Comparison of ENCODE assay signal across 12 cellular contexts in the genomic region with DNA sequence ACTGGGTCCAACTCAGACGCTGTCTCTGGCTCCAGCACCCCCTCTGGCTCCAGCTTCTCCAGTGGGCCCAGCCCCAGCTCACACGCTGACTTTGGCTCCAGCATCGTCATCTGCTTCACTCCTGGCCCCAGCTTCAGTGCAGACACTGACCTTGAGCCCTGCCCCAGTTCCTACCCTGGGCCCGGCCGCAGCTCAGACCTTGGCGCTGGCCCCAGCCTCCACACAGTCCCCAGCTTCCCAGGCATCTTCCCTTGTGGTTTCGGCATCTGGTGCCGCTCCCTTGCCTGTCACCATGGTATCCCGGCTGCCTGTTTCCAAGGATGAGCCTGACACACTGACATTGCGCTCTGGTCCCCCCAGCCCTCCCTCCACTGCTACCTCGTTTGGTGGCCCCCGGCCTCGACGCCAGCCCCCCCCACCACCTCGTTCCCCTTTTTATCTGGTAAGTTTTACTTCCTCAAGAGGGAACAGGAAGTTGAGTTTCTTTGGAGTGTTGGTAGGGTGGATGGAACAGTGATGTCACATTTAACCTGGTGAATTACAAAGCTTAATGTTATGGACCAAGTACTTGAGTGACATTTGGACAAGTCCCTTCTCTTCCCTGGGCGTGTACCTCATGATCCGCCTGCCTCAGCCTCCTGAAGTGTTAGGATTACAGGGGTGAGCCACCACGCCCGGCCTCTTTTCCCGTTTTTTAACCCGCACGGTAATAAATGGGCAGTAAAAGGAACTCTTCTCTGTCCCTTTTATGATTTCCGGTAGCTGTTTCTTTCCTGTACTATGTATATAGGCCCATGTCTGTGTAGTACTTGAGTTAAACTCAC. TPM values are rescaled to one million over a fixed set of nuclear protein-coding genes. Genes with fewer than 3 reads are reported as not detected.
A peak's percentile ranks its signal among the peaks of the same experiment; 100 is the strongest.
DNase-seq lines count a peak whose midpoint lies in the region; ATAC-seq and TF ChIP-seq lines count a peak whose summit lies in the region.
"Had no signal": no experiment of that assay in that cellular context is flagged by ENCODE, and none has a peak within 500 bp of the region (broad histone marks: within the 10 kb centered on the region; RNA-seq: fewer than 3 reads in every experiment).

No MANE protein-coding gene starts in this region.

- no peak for TF ChIP-seq CTCF in CD4-positive, alpha-beta T cell (IDR thresholded peaks at IDR 0.05)
- no peak for TF ChIP-seq CTCF in OCI-LY3 (IDR thresholded peaks at IDR 0.05; ENCODE audit: low read depth, low read length)
- no peak for TF ChIP-seq CTCF in gastroesophageal sphincter (IDR thresholded peaks at IDR 0.05)
- TF ChIP-seq CTCF in ovary (IDR thresholded peaks at IDR 0.05), result no peak

- no peak overlapping the region for H3K27ac ChIP-seq in CD4-positive, alpha-beta T cell (ENCODE audit: low read depth, low read length)
- H3K27ac ChIP-seq in OCI-LY3 (ENCODE audit: low read length), result 0 out of 2 replicates have a peak overlapping the region, but pooled peaks have one; percentile 4
- H3K27ac ChIP-seq in gastroesophageal sphincter, result peak overlapping the region in 2 of 4 donors; percentile 14 to 16
- H3K27ac ChIP-seq in ovary, result no peak overlapping the region
- H3K27ac ChIP-seq: prostate gland had no signal

- H4K20me1 ChIP-seq in OCI-LY3 (ENCODE audit: insufficient read depth, low read length), result no peaks in the 10 kb centered on the region; the same call in 1 of the 2 replicates

- H3K9ac ChIP-seq in OCI-LY3 (ENCODE audit: low read length), result no peak overlapping the region

- POLR2A ChIA-PET in CD4-positive, alpha-beta T cell (lab: Charles Lee), result interaction anchor here (0.9 to 1.1 kb wide), 2 partner anchors 22 to 90 kb away, joined by 3 to 4 read pairs; no protein-coding TSS in a partner anchor

- no peak for TF ChIP-seq EP300 in gastroesophageal sphincter (IDR thresholded peaks at IDR 0.05)
- no peak for TF ChIP-seq EP300 in ovary (IDR thresholded peaks at IDR 0.05)

- in situ Hi-C loops in ACHN (cut with HindIII; ENCODE audit: low pct_ligation_motif_present, low pct_unique_long_range_greater_than_20kb, low sequenced_read_pairs), result no loop called here

- no peak overlapping the region for H3K4me3 ChIP-seq in OCI-LY3 (ENCODE audit: low read length)
- H3K4me3 ChIP-seq in gastroesophageal sphincter, result no peak overlapping the region
- H3K4me3 ChIP-seq in ovary, result no peak overlapping the region
- H3K4me3 ChIP-seq: prostate gland had no signal

- ATAC-seq in CD4-positive, alpha-beta T cell (ENCODE audit: poor library complexity), result no peak
- peak; percentile 57 for ATAC-seq in gastroesophageal sphincter

- H3K4me1 ChIP-seq in OCI-LY3 (ENCODE audit: low read length) (peaks cover 7% of the 10 kb centered on the region), gastroesophageal sphincter (no peaks in the 10 kb centered on the region), ovary (ENCODE audit: insufficient read depth) (no peaks in the 10 kb centered on the region)
- H3K4me1 ChIP-seq: prostate gland had no signal

- H2AFZ ChIP-seq in OCI-LY3 (ENCODE audit: low read depth, low read length), result no peak overlapping the region

- intact Hi-C loops in CD4-positive, alpha-beta T cell (cut with DNase I, micrococcal nuclease), result no loop called here
- intact Hi-C loops in ovary (cut with DNase I), result loop anchor here in 2 of 4 donors (10.0 kb wide), 2 partner anchors 60 to 590 kb away; partner anchors contain the start of gene ZNF629 (in 1 of the 2)

- no peak for DNase-seq in CD4-positive, alpha-beta T cell
- DNase-seq in ovary (peak; percentile 48 to 83 (median 71)), ACHN (no peak), NCI-H524 (lab: John Stamatoyannopoulos, UW) (no peak), NCI-H1694 (lab: John Stamatoyannopoulos, UW) (no peak), HPDE6-E6E7 (ENCODE audit: extremely low spot score) (no peak)
- DNase-seq: activated CD4-positive, alpha-beta T cell treated with anti-CD3 and anti-CD28 coated beads, Interleukin-2, amount 10 ng/mL, durations not matched to agents 7 days and 5 days; DMS 273 treated with DMSO at 0.1 percent for 48 hours; NCI-H2029 had no signal

- H3K9me3 Mint-ChIP-seq in CD4-positive, alpha-beta T cell, result no peaks in the 10 kb centered on the region
- H3K9me3 Mint-ChIP-seq: activated CD4-positive, alpha-beta T cell treated with anti-CD3 and anti-CD28 coated beads, Interleukin-2, amount 10 ng/mL, durations not matched to agents 7 days and 5 days had no signal

- H3K27me3 ChIP-seq in CD4-positive, alpha-beta T cell (ENCODE audit: control insufficient read depth, insufficient read depth, low read length), result no peaks in the 10 kb centered on the region
- no peaks in the 10 kb centered on the region for H3K27me3 ChIP-seq in OCI-LY3 (ENCODE audit: low read depth, low read length)
- no peaks in the 10 kb centered on the region for H3K27me3 ChIP-seq in gastroesophageal sphincter
- H3K27me3 ChIP-seq in ovary, result no peaks in the 10 kb centered on the region

- H3K36me3 ChIP-seq in OCI-LY3 (replicated peaks; ENCODE audit: low read depth, low read length), result peaks cover 79% of the 10 kb centered on the region
- H3K36me3 ChIP-seq in gastroesophageal sphincter, result peaks cover 0 to 95% of the 10 kb centered on the region in 2 donors
- peaks cover 2% of the 10 kb centered on the region for H3K36me3 ChIP-seq in ovary

- CTCF ChIA-PET in CD4-positive, alpha-beta T cell (lab: Charles Lee), result no interaction called here

- WGBS in gastroesophageal sphincter (ENCODE audit: low coverage in 1 of 2), 2 donors, result 76 to 78% methylated on average over 10 to 15 of the region's 23 CpGs
- 45 to 61% (median 50%) methylated on average over 23 of the region's 23 CpGs for WGBS in ovary, 3 donors

- no peak overlapping the region for H3K4me3 Mint-ChIP-seq in CD4-positive, alpha-beta T cell
- H3K4me3 Mint-ChIP-seq: activated CD4-positive, alpha-beta T cell treated with anti-CD3 and anti-CD28 coated beads, Interleukin-2, amount 10 ng/mL, durations not matched to agents 7 days and 5 days had no signal

- peak overlapping the region; percentile 18 for H3K27ac Mint-ChIP-seq in CD4-positive, alpha-beta T cell

- H3K9me3 ChIP-seq in CD4-positive, alpha-beta T cell (ENCODE audit: control insufficient read depth, low read length), result no peaks in the 10 kb centered on the region
- H3K9me3 ChIP-seq in OCI-LY3 (ENCODE audit: insufficient read depth, low read length) (no peaks in the 10 kb centered on the region), gastroesophageal sphincter (no peaks in the 10 kb centered on the region), ovary (no peaks in the 10 kb centered on the region)
- H3K9me3 ChIP-seq: prostate gland had no signal

- H3K4me1 Mint-ChIP-seq in CD4-positive, alpha-beta T cell (ENCODE audit: low read depth), result peaks cover 5% of the 10 kb centered on the region

- peaks cover 40% of the 10 kb centered on the region for H3K79me2 ChIP-seq in OCI-LY3 (ENCODE audit: low read length)

- H3K27me3 Mint-ChIP-seq in CD4-positive, alpha-beta T cell, result no peaks in the 10 kb centered on the region
- H3K27me3 Mint-ChIP-seq: activated CD4-positive, alpha-beta T cell treated with anti-CD3 and anti-CD28 coated beads, Interleukin-2, amount 10 ng/mL, durations not matched to agents 7 days and 5 days had no signal

- no peak overlapping the region for H3K4me2 ChIP-seq in OCI-LY3 (ENCODE audit: low read length)

- peaks cover 93% of the 10 kb centered on the region for H3K36me3 Mint-ChIP-seq in CD4-positive, alpha-beta T cell (ENCODE audit: low read depth)

- no peak for TF ChIP-seq POLR2A in gastroesophageal sphincter (IDR thresholded peaks at IDR 0.05)
- no peak for TF ChIP-seq POLR2A in ovary (IDR thresholded peaks at IDR 0.05)

RNA-seq across cellular contexts. Expression of gene PHKG2, which starts 23.4 kb away (rescaled TPM):
- 10 to 100 TPM; 24.8 to 25.2 TPM for total RNA-seq in CD4-positive, alpha-beta T cell
- total RNA-seq in gastroesophageal sphincter (10 to 100 TPM; 19.4 to 29.0 (median 23.4) TPM), ovary (10 to 100 TPM; 14.2 to 41.6 (median 21.0) TPM)
- 10 to 100 TPM; 13.1 to 20.6 TPM for polyA plus RNA-seq in ovary

RNA-seq across cellular contexts. Expression of gene SRCAP, which starts 25.9 kb away (rescaled TPM):
- total RNA-seq in CD4-positive, alpha-beta T cell, result 10 to 100 TPM; 59.5 to 60.1 TPM
- 10 to 100 TPM; 20.6 to 57.4 (median 36.0) TPM for total RNA-seq in gastroesophageal sphincter
- total RNA-seq in ovary, result 10 to 100 TPM; 11.4 to 73.1 (median 55.1) TPM
- polyA plus RNA-seq in ovary, result 10 to 100 TPM; 13.5 to 20.9 TPM

RNA-seq across cellular contexts. Expression of gene CFAP119, which starts 37.0 kb away (rescaled TPM):
- 1 to 10 TPM; 1.7 to 2.2 TPM for total RNA-seq in CD4-positive, alpha-beta T cell
- total RNA-seq in gastroesophageal sphincter, result 1 to 10 TPM in 2 of 4 donors, not detected in 2; 1.3 to 1.9 TPM
- total RNA-seq in ovary, result 10 to 100 TPM in 1 of 7 donors, 1 to 10 TPM in 6; 1.2 to 27.0 (median 5.1) TPM
- 1 to 10 TPM; 2.1 to 4.6 TPM for polyA plus RNA-seq in ovary

RNA-seq across cellular contexts. Expression of gene RNF40, which starts 37.3 kb away (rescaled TPM):
- 10 to 100 TPM; 63.0 to 65.2 TPM for total RNA-seq in CD4-positive, alpha-beta T cell
- total RNA-seq in gastroesophageal sphincter (100 to 1,000 TPM in 1 of 4 donors, 10 to 100 TPM in 3; 76.4 to 108 (median 80.6) TPM), ovary (100 to 1,000 TPM in 3 of 7 donors, 10 to 100 TPM in 4; 74.4 to 143 (median 94.3) TPM)
- polyA plus RNA-seq in ovary, result 100 to 1,000 TPM in 1 of 2 donors, 10 to 100 TPM in 1; 67.2 to 110 TPM

Comparison
In these comparisons a context has a peak if more than half of its experiments do, and no peak if none do; other contexts are left out.
1. DNase-seq: peak in ovary (5 of 5); none in CD4-positive, alpha-beta T cell (0 of 10), ACHN (single experiment), NCI-H524 (0 of 2), NCI-H1694 (single experiment) and HPDE6-E6E7 (single experiment).